8 cellular contexts compared by ENCODE assay signal in the genomic region with DNA sequence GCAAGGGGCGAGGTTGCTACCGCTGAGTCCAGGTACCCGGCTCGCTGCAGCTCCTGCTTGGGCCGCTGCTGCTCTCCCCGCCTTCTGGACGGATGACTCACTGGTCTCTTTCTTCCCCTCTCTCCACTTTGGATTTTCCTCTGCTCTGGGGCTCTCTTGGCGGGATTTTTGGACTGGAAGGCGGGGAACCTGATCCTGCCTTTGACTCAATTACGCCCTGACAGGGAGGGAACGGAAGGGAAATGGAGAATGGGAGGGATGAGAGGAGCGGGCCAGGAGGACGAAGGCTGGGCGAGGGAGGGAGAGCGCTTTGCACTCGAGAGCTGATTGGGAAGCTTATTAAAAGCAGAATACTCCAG. TPM values are rescaled to one million over a fixed set of nuclear protein-coding genes. Genes with fewer than 3 reads are reported as not detected.
A peak's percentile ranks its signal among the peaks of the same experiment; 100 is the strongest.
DNase-seq lines count a peak whose midpoint lies in the region; ATAC-seq and TF ChIP-seq lines count a peak whose summit lies in the region.

TSS of gene PTN (minus strand) at position 251 of the 359 bp plus-strand sequence. CDS start 88,760 bp downstream, outside the sequence.

- H3K27ac ChIP-seq in iPS-18a (ENCODE audit: low read length), result peak within 1 kb of the TSS; percentile 0
- no peak within 1 kb of the TSS for H3K27ac ChIP-seq in skeletal muscle tissue (ENCODE audit: low read depth, low read length)

- H3K4me3 ChIP-seq in astrocyte of the spinal cord (ENCODE audit: low read depth, low read length) (peak within 1 kb of the TSS; percentile 62), iPS-18a (ENCODE audit: low read length) (peak within 1 kb of the TSS; percentile 67), skeletal muscle tissue (ENCODE audit: low read length in 3 of 3) (peak within 1 kb of the TSS; percentile 41 to 53 (median 49))

- H3K9me3 ChIP-seq in iPS-18a (ENCODE audit: control insufficient read depth, low read depth, low read length), result no peaks in the 10 kb centered on the region
- H3K9me3 ChIP-seq in skeletal muscle tissue (ENCODE audit: control insufficient read depth in 3 of 3, low read length in 3 of 3), result no peaks in the 10 kb centered on the region

- no peak for ATAC-seq in HG02571 (IDR thresholded peaks at IDR 0.05; ENCODE audit: unreplicated experiment)
- ATAC-seq in GM19328 (IDR thresholded peaks at IDR 0.05; ENCODE audit: unreplicated experiment), result no peak
- ATAC-seq in HG03135 (IDR thresholded peaks at IDR 0.05; ENCODE audit: unreplicated experiment), result no peak

- H3K36me3 ChIP-seq in iPS-18a (ENCODE audit: control insufficient read depth, low read depth, low read length) (no peaks in the 10 kb centered on the region), skeletal muscle tissue (ENCODE audit: control insufficient read depth in 3 of 3, insufficient read depth in 3 of 3, low read length in 3 of 3) (no peaks in the 10 kb centered on the region)

- H3K27me3 ChIP-seq in iPS-18a (ENCODE audit: control insufficient read depth, insufficient read depth, low read length), result peaks cover 19% of the 10 kb centered on the region
- peaks cover 0 to 2% (median 0%) of the 10 kb centered on the region in 3 donors for H3K27me3 ChIP-seq in skeletal muscle tissue (ENCODE audit: control insufficient read depth in 3 of 3, insufficient read depth in 3 of 3, low read length in 3 of 3)

- H3K4me1 ChIP-seq in iPS-18a (ENCODE audit: control insufficient read depth, low read depth, low read length) (peaks cover 21% of the 10 kb centered on the region), skeletal muscle tissue (ENCODE audit: control insufficient read depth in 3 of 3, insufficient read depth in 3 of 3, low read length in 3 of 3) (peaks cover 3 to 6% (median 6%) of the 10 kb centered on the region in 3 donors)

- in situ Hi-C loops in astrocyte of the spinal cord (cut with HindIII; ENCODE audit: low sequenced_read_pairs), result no loop called here

- no peak for TF ChIP-seq CTCF in astrocyte of the spinal cord (IDR thresholded peaks at IDR 0.05; ENCODE audit: low read depth, low read length)

- DNase-seq in M059J (ENCODE audit: low read depth) (peak; percentile 90), astrocyte of the spinal cord (ENCODE audit: low read depth, low spot score) (peak; percentile 67), RPMI8226 (no peak)

- H3K9ac ChIP-seq in iPS-18a (ENCODE audit: low read length) (peak within 1 kb of the TSS; percentile 65), skeletal muscle tissue (ENCODE audit: low read depth in 1 of 3, low read length in 3 of 3) (peak within 1 kb of the TSS in 2 of 3 donors; percentile 17 to 33)

RNA-seq across cellular contexts. Expression of gene PTN, which starts in this region (rescaled TPM):
- 76.2 and 114 TPM in 2 replicates for total RNA-seq in M059J (2014; rRNA removed; shearing (Covaris generic))
- 21.9 TPM for total RNA-seq in skeletal muscle tissue
